2 cellular contexts compared by ENCODE assay signal in the genomic region with DNA sequence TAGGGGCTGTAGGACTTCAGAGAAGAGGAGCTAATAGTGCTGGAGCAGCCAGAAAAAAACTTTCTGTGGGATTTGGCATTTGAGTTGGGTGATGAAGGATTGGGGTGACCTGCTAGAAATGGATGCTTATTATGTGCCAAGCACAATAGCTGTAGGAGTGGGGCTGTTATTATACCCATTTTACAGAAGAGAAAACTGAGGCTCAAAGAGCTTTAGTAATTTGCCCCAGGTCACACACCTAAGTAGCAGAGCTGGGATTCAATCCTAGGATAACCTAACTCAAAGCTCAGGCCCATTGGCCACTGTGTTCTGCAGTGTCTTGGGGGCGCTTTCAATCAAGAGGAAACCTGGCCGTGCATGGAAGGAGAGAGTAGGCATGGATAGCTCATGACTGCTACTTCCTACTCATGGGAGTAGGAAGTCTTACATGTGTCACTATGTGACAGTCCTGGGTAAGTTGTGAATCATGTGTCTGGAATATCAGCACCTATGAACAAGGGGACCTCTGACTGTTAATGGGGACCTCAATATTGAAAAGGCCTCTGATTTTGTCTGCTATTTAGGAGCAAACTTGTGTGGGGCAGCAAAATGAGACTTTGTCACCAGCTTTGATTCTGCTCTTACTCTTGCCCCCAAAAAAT.
TF ChIP-seq lines count a peak whose summit lies in the region.

No MANE protein-coding gene starts in this region.

TF ChIP-seq in HepG2, 621 proteins besides CTCF, POLR2A, EP300 and RAD21:
- TF ChIP-seq ZNF629 (CRISPR knock-in tag; conservative IDR thresholded peaks at IDR 0.05) (peak; percentile 63), CBX2 (IDR thresholded peaks at IDR 0.05; ENCODE audit: low read depth, low read length) (no peak), CBX2 (CRISPR knock-in tag; IDR thresholded peaks at IDR 0.05; ENCODE audit: low read depth) (no peak)
TF ChIP-seq in HepG2: peak in this region for 1.

TF ChIP-seq in H1, 55 proteins besides CTCF, POLR2A, EP300 and RAD21:
- 0 out of 2 replicates have a peak, but pooled peaks have one; percentile 26 for TF ChIP-seq KDM1A (IDR thresholded peaks at IDR 0.05; ENCODE audit: borderline replicate concordance, low read length)
- TF ChIP-seq CBX8 (IDR thresholded peaks at IDR 0.05; ENCODE audit: borderline replicate concordance, low read depth, low read length), result no peak
